ENCODE assay signal across 1 cellular context in the genomic region with DNA sequence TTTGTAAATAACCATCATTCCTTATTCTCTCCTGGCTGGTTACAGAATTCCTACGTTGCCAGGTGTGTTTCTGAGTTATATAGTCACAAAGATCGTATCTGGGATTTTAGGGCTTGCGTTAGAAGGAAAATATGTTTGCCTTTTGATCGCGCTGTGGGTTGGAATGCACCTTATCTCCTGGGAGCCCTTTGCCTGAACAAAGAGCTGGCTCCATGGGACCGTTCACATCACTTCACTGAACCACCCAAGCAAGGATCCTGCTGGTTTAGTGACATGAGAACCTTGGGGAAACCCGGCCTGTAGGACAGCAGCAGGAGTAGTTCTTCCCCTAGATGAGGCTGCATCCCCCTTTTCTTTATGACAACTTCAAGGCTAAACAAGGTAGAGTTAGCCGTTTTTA.
TF ChIP-seq lines count a peak whose summit lies in the region.

No MANE protein-coding gene starts in this region.

TF ChIP-seq in GM23338, 12 proteins besides CTCF, POLR2A, EP300 and RAD21:
- TF ChIP-seq NANOG (IDR thresholded peaks at IDR 0.05; ENCODE audit: borderline replicate concordance): no peak
- TF ChIP-seq CREB1 (CRISPR knock-in tag; IDR thresholded peaks at IDR 0.05; ENCODE audit: low read depth): no peak
- no peak for TF ChIP-seq ZNF331 (CRISPR knock-in tag; IDR thresholded peaks at IDR 0.05; ENCODE audit: low read depth)
- no peak for TF ChIP-seq EZH2 (IDR thresholded peaks at IDR 0.05; ENCODE audit: low read depth, unreplicated experiment)
TF ChIP-seq in GM23338: peak in this region for 0.
